Comparison of ENCODE assay signal across 20 cellular contexts in the genomic region with DNA sequence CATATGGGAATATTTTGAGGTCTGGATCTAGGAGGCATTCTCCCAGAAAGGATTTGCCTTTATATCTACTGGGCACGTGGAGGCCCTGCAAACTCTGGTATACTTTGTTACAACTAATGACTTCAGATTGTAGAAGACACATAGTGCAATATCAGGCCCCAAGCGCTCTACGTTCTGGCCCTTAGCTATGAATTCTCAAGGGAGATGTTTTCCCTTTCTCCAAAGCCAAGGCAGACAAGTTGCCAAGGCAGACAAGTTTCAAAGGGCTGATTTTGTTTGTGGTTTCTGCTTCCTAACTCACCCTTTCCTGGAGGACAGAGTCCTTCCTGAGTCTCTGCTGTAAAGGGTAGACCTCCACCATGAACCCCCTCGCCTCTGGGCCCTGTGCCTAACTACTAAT.
A peak's percentile ranks its signal among the peaks of the same experiment; 100 is the strongest.
DNase-seq lines count a peak whose midpoint lies in the region; ATAC-seq, FAIRE-seq and TF ChIP-seq lines count a peak whose summit lies in the region.
"Had no signal": no experiment of that assay in that cellular context is flagged by ENCODE, and none has a peak within 500 bp of the region (broad histone marks: within the 10 kb centered on the region; RNA-seq: fewer than 3 reads in every experiment).

No MANE protein-coding gene starts in this region.

- TF ChIP-seq POLR2A in gastrocnemius medialis (IDR thresholded peaks at IDR 0.05) = no peak

- no peaks in the 10 kb centered on the region for H3K9me1 ChIP-seq in keratinocyte (ENCODE audit: control insufficient read depth, extremely low read depth, insufficient read depth, low read length)

- H3K27me3 ChIP-seq in A673 (replicated peaks; ENCODE audit: insufficient read depth, low read depth, low read length, poor library complexity) = no peaks in the 10 kb centered on the region
- no peaks in the 10 kb centered on the region for H3K27me3 ChIP-seq in keratinocyte (ENCODE audit: control insufficient read depth, extremely low read depth, insufficient read depth, low read length)
- H3K27me3 ChIP-seq in gastrocnemius medialis = no peaks in the 10 kb centered on the region
- H3K27me3 ChIP-seq: MG63 had no signal

- ATAC-seq in gastrocnemius medialis = peak; percentile 53 to 75
- ATAC-seq in HG03521 (IDR thresholded peaks at IDR 0.05; ENCODE audit: unreplicated experiment) = no peak

- H4K20me1 ChIP-seq in keratinocyte (ENCODE audit: control insufficient read depth, extremely low read depth, insufficient read depth, low read length) = no peaks in the 10 kb centered on the region

- no peak for TF ChIP-seq CTCF in A673 (conservative IDR thresholded peaks at IDR 0.05; ENCODE audit: low read depth, low read length)
- no peak for TF ChIP-seq CTCF in keratinocyte (optimal IDR thresholded peaks at IDR 0.05 in 1 of 3, IDR thresholded peaks at IDR 0.05 in 1 of 3, conservative IDR thresholded peaks at IDR 0.05 in 1 of 3; ENCODE audit: extremely low read depth in 1 of 3, insufficient read depth in 2 of 3, low read length in 3 of 3)
- TF ChIP-seq CTCF in gastrocnemius medialis (IDR thresholded peaks at IDR 0.05 in 4 of 5, conservative IDR thresholded peaks at IDR 0.05 in 1 of 5) = no peak

- H3K36me3 ChIP-seq in A673 (ENCODE audit: insufficient read depth, low read length, poor library complexity, severe bottlenecking) (no peaks in the 10 kb centered on the region), keratinocyte (ENCODE audit: control insufficient read depth in 2 of 2, extremely low read depth in 1 of 2, insufficient read depth in 2 of 2, low read length in 2 of 2) (no peaks in the 10 kb centered on the region), gastrocnemius medialis (no peaks in the 10 kb centered on the region)
- H3K36me3 ChIP-seq: HAP-1, MG63 had no signal

- DNase-seq in A673 (ENCODE audit: low spot score) (peak; percentile 93), COLO829 (ENCODE audit: low spot score) (peak; percentile 34), keratinocyte (ENCODE audit: low read depth, low spot score) (no peak), gastrocnemius medialis (peak; percentile 7 to 31), mesenteric fat pad (ENCODE audit: low spot score) (no peak), EL (no peak), NCI-H748 treated with DMSO at 0.1 percent for 48 hours (lab: John Stamatoyannopoulos, UW) (no peak)
- DNase-seq: DMS79 treated with DMSO at 0.1 percent for 48 hours, IMR-90, MG63, NCI-H1048, NCI-H1436 treated with DMSO at 0.1 percent for 48 hours, NCI-H2029, NCI-H345, NCI-H524 treated with DMSO at 0.1 percent for 48 hours, SK-N-SH had no signal

- no peak overlapping the region for H3K4me3 ChIP-seq in A673 (ENCODE audit: low read depth, low read length, poor library complexity, severe bottlenecking)
- no peak overlapping the region for H3K4me3 ChIP-seq in keratinocyte (ENCODE audit: control insufficient read depth in 2 of 3, extremely low read depth in 1 of 3, insufficient read depth in 2 of 3, low read depth in 1 of 3, low read length in 3 of 3)
- H3K4me3 ChIP-seq in gastrocnemius medialis = no peak overlapping the region
- H3K4me3 ChIP-seq: HAP-1, MG63 had no signal

- H3K4me2 ChIP-seq in keratinocyte (ENCODE audit: control insufficient read depth, extremely low read depth, insufficient read depth, low read depth, low read length) = no peak overlapping the region
- H3K4me2 ChIP-seq: SK-N-SH had no signal

- POLR2A ChIA-PET in A673 (lab: Charles Lee; ENCODE audit: low non-redundant PET) = interaction anchor here (0.5 to 0.6 kb wide), 2 partner anchors 14 to 854 kb away, joined by 3 to 4 read pairs; no protein-coding TSS in a partner anchor

- CTCF ChIA-PET in A673 (lab: Charles Lee) = no interaction called here

- peak overlapping the region; percentile 33 for H2AFZ ChIP-seq in keratinocyte (ENCODE audit: control insufficient read depth, low read length)

- no peaks in the 10 kb centered on the region for H3K79me2 ChIP-seq in keratinocyte (ENCODE audit: control insufficient read depth, insufficient read depth, low read length)

- no TSS peak for BruUV-seq in A673 (replicated peaks; lab: Mats Ljungman, UMichigan)

- dilution Hi-C loops in keratinocyte (cut with MboI; ENCODE audit: extremely low pct_ligation_motif_present, low sequenced_read_pairs) = no loop called here

- in situ Hi-C loops in gastrocnemius medialis (cut with MboI; ENCODE audit: low sequenced_read_pairs in 4 of 4) = no loop called here

- no peak overlapping the region for H3K9ac ChIP-seq in keratinocyte (ENCODE audit: control insufficient read depth, extremely low read depth, insufficient read depth, low read length)
- H3K9ac ChIP-seq: SK-N-SH had no signal

- peaks cover 59% of the 10 kb centered on the region for H3K4me1 ChIP-seq in A673 (ENCODE audit: insufficient read depth, low read length, poor library complexity, severe bottlenecking)
- H3K4me1 ChIP-seq in keratinocyte (ENCODE audit: control insufficient read depth, extremely low read depth, insufficient read depth, low read length) = no peaks in the 10 kb centered on the region
- no peaks in the 10 kb centered on the region for H3K4me1 ChIP-seq in gastrocnemius medialis
- H3K4me1 ChIP-seq: HAP-1 had no signal

- intact Hi-C loops in A673 (cut with micrococcal nuclease; ENCODE audit: unreplicated experiment) (loop anchor here (2.0 to 5.0 kb wide), 4 partner anchors 100 to 225 kb away; a partner anchor contains a TSS), gastrocnemius medialis (cut with DNase I; ENCODE audit: low total_unique reads) (no loop called here)

- peaks cover 5% of the 10 kb centered on the region for H3K9me3 ChIP-seq in A673 (ENCODE audit: low read depth, low read length, poor library complexity, severe bottlenecking)
- no peaks in the 10 kb centered on the region for H3K9me3 ChIP-seq in keratinocyte (ENCODE audit: control insufficient read depth, low read depth, low read length)
- no peaks in the 10 kb centered on the region for H3K9me3 ChIP-seq in gastrocnemius medialis
- H3K9me3 ChIP-seq: HAP-1, MG63 had no signal

- H3K27ac ChIP-seq in A673 (ENCODE audit: low read depth, low read length, poor library complexity, severe bottlenecking) = peak overlapping the region; percentile 94
- H3K27ac ChIP-seq in keratinocyte (ENCODE audit: control insufficient read depth, insufficient read depth, low read length) = no peak overlapping the region
- H3K27ac ChIP-seq in gastrocnemius medialis = no peak overlapping the region
- H3K27ac ChIP-seq: C4-2B, HL-60 had no signal

- FAIRE-seq in keratinocyte (lab: Jason Lieb, UNC) = no peak

Comparison
In these comparisons a context has a peak if more than half of its experiments do, and no peak if none do; other contexts are left out.
1. DNase-seq: peak in A673 (single experiment), COLO829 (single experiment) and gastrocnemius medialis (2 of 2); none in keratinocyte (single experiment), mesenteric fat pad (single experiment), EL (single experiment) and NCI-H748 treated with DMSO at 0.1 percent for 48 hours (single experiment).